Comparison of ENCODE assay signal across 1 cellular context in the genomic region with DNA sequence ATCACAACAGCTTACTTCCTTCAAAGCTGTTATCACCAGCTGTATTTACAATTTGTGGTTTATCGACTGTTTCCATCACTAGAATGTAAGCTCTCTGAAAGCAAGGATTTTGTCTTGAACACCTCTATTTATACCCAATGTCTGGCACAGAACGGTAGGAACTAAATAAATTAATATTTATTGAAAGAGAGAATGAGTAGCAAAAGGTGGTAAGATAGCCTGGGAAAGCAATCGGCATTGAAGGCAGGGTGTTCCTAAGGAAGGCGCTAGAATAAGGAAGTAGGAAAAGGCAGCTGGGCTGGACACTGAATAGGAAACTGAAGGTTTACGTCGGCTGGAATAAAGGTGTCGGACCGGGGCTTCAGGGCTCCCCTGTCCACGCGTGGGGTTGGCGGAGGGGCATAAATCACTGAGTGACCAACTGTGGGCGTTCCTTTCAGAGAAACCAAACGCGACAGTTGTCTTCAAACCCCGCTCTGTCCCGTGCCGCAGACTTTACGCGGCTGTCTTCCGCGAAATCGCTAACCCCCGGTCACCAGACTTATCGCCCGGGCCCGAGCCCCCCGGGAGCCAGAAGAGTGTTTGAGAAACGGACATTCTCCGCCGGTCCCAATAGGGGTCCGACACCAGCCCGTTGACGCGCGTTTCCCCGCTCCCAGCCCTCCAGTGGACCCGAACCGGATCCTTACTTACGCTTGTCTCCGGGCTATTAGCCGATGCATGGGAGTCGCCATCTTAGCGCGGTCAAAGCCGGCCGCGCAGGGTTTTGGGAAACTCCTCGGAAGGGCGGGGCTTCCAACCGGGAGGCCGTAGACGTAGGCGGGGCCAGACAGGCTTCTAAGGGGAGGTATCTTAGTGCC.
A peak's percentile ranks its signal among the peaks of the same experiment; 100 is the strongest.
TF ChIP-seq lines count a peak whose summit lies in the region.

ZCCHC10 (minus strand) TSS at position 746 of the 860 bp plus-strand sequence; CDS start at position 734, 12 bp downstream.

TF ChIP-seq in K562, 482 proteins besides CTCF, POLR2A, EP300 and RAD21 (continued from another document):
- TF ChIP-seq RNF219 (CRISPR knock-in tag; IDR thresholded peaks at IDR 0.05): no peak
- peak; percentile 31; the same call in 1 of the 2 replicates for TF ChIP-seq HLTF (IDR thresholded peaks at IDR 0.05)
- peak; percentile 95 for TF ChIP-seq TAF9B (IDR thresholded peaks at IDR 0.05; ENCODE audit: partially characterized antibody)
- 0 out of 2 replicates have a peak, but pooled peaks have one; percentile 40 for TF ChIP-seq ZNF561 (CRISPR knock-in tag; conservative IDR thresholded peaks at IDR 0.05)
- no peak for TF ChIP-seq ZNF551 (CRISPR knock-in tag; IDR thresholded peaks at IDR 0.05)
- 0 out of 2 replicates have a peak, but pooled peaks have one; percentile 63 for TF ChIP-seq SMAD3 (CRISPR knock-in tag; conservative IDR thresholded peaks at IDR 0.05)
- TF ChIP-seq TBP (optimal IDR thresholded peaks at IDR 0.05; ENCODE audit: low read depth, low read length): peak; percentile 95
- TF ChIP-seq GABPA (tag; conservative IDR thresholded peaks at IDR 0.05; ENCODE audit: low read depth): peak; percentile 64
- TF ChIP-seq RBFOX2 (IDR thresholded peaks at IDR 0.05; ENCODE audit: low read depth, low read length): peak; percentile 97
- TF ChIP-seq ILF3 (IDR thresholded peaks at IDR 0.05; ENCODE audit: borderline replicate concordance): no peak
- no peak for TF ChIP-seq ZFP1 (CRISPR knock-in tag; IDR thresholded peaks at IDR 0.05)
- TF ChIP-seq CBX2 (IDR thresholded peaks at IDR 0.05; ENCODE audit: insufficient read depth, low read length, poor library complexity, severe bottlenecking): no peak
- 0 out of 2 replicates have a peak, but pooled peaks have one; percentile 33 for TF ChIP-seq ZNF224 (CRISPR knock-in tag; IDR thresholded peaks at IDR 0.05)
- TF ChIP-seq, protein P1, sequence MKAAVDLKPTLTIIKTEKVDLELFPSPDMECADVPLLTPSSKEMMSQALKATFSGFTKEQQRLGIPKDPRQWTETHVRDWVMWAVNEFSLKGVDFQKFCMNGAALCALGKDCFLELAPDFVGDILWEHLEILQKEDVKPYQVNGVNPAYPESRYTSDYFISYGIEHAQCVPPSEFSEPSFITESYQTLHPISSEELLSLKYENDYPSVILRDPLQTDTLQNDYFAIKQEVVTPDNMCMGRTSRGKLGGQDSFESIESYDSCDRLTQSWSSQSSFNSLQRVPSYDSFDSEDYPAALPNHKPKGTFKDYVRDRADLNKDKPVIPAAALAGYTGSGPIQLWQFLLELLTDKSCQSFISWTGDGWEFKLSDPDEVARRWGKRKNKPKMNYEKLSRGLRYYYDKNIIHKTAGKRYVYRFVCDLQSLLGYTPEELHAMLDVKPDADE (conservative IDR thresholded peaks at IDR 0.05; ENCODE audit: control insufficient read depth, low read depth, low read length): 0 out of 2 replicates have a peak, but pooled peaks have one; percentile 46
- peak; percentile 56 for TF ChIP-seq TOE1 (IDR thresholded peaks at IDR 0.05; ENCODE audit: borderline replicate concordance)
- no peak for TF ChIP-seq TOE1 (CRISPR knock-in tag; IDR thresholded peaks at IDR 0.05; ENCODE audit: borderline replicate concordance, low read depth)
- TF ChIP-seq ARNT (IDR thresholded peaks at IDR 0.05): no peak
- TF ChIP-seq, protein P2, sequence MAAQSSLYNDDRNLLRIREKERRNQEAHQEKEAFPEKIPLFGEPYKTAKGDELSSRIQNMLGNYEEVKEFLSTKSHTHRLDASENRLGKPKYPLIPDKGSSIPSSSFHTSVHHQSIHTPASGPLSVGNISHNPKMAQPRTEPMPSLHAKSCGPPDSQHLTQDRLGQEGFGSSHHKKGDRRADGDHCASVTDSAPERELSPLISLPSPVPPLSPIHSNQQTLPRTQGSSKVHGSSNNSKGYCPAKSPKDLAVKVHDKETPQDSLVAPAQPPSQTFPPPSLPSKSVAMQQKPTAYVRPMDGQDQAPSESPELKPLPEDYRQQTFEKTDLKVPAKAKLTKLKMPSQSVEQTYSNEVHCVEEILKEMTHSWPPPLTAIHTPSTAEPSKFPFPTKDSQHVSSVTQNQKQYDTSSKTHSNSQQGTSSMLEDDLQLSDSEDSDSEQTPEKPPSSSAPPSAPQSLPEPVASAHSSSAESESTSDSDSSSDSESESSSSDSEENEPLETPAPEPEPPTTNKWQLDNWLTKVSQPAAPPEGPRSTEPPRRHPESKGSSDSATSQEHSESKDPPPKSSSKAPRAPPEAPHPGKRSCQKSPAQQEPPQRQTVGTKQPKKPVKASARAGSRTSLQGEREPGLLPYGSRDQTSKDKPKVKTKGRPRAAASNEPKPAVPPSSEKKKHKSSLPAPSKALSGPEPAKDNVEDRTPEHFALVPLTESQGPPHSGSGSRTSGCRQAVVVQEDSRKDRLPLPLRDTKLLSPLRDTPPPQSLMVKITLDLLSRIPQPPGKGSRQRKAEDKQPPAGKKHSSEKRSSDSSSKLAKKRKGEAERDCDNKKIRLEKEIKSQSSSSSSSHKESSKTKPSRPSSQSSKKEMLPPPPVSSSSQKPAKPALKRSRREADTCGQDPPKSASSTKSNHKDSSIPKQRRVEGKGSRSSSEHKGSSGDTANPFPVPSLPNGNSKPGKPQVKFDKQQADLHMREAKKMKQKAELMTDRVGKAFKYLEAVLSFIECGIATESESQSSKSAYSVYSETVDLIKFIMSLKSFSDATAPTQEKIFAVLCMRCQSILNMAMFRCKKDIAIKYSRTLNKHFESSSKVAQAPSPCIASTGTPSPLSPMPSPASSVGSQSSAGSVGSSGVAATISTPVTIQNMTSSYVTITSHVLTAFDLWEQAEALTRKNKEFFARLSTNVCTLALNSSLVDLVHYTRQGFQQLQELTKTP (IDR thresholded peaks at IDR 0.05; ENCODE audit: low read depth in 1 of 2, partially characterized antibody in 2 of 2): peak in 1 of 2 experiments; percentile 63
- no peak for TF ChIP-seq ZNF655 (CRISPR knock-in tag; IDR thresholded peaks at IDR 0.05)
- TF ChIP-seq MTA1 (IDR thresholded peaks at IDR 0.05; ENCODE audit: borderline replicate concordance): no peak
- TF ChIP-seq SAFB2 (IDR thresholded peaks at IDR 0.05; ENCODE audit: borderline replicate concordance, low read depth, low read length, severe bottlenecking): no peak
- no peak for TF ChIP-seq HDAC3 (IDR thresholded peaks at IDR 0.05; ENCODE audit: borderline replicate concordance, partially characterized antibody)
- TF ChIP-seq ZBTB7A (IDR thresholded peaks at IDR 0.05; ENCODE audit: borderline replicate concordance, control insufficient read depth, low read depth, low read length): 0 out of 2 replicates have a peak, but pooled peaks have one; percentile 55
- TF ChIP-seq ZNF639 (CRISPR knock-in tag; conservative IDR thresholded peaks at IDR 0.05 in 1 of 2, IDR thresholded peaks at IDR 0.05 in 1 of 2): peak in 1 of 2 experiments; percentile 90; a peak in 2 of 4 replicates
- 0 out of 2 replicates have a peak, but pooled peaks have one; percentile 43 for TF ChIP-seq LCOR (CRISPR knock-in tag; IDR thresholded peaks at IDR 0.05)
- peak; percentile 81 for TF ChIP-seq SP1 (CRISPR knock-in tag; IDR thresholded peaks at IDR 0.05)
- no peak for TF ChIP-seq ZNF75A (CRISPR knock-in tag; IDR thresholded peaks at IDR 0.05)
- peak; percentile 48; the same call in 1 of the 2 replicates for TF ChIP-seq FOXJ2 (tag; IDR thresholded peaks at IDR 0.05)
- TF ChIP-seq GTF2A2 (tag; IDR thresholded peaks at IDR 0.05): peak; percentile 63; the same call in 1 of the 2 replicates
- peak; percentile 41; the same call in 1 of the 2 replicates for TF ChIP-seq CREB3L1 (IDR thresholded peaks at IDR 0.05; ENCODE audit: borderline replicate concordance, low read depth)
- 0 out of 2 replicates have a peak, but pooled peaks have one; percentile 12 for TF ChIP-seq FOXM1 (IDR thresholded peaks at IDR 0.05; ENCODE audit: low read depth)
- no peak for TF ChIP-seq FOXM1 (CRISPR knock-in tag; IDR thresholded peaks at IDR 0.05; ENCODE audit: low read depth)
- peak; percentile 71 for TF ChIP-seq ZNF311 (CRISPR knock-in tag; IDR thresholded peaks at IDR 0.05)
- no peak for TF ChIP-seq NCOA2 (IDR thresholded peaks at IDR 0.05; ENCODE audit: partially characterized antibody in 2 of 2)
- TF ChIP-seq BACH1 (tag; IDR thresholded peaks at IDR 0.05): no peak
- no peak for TF ChIP-seq ZBTB1 (CRISPR knock-in tag; IDR thresholded peaks at IDR 0.05; ENCODE audit: borderline replicate concordance, low read depth)
- peak; percentile 59; the same call in 1 of the 2 replicates for TF ChIP-seq ZNF644 (tag; IDR thresholded peaks at IDR 0.05; ENCODE audit: low read depth)
- TF ChIP-seq L3MBTL2 (IDR thresholded peaks at IDR 0.05): peak; percentile 76; the same call in 1 of the 2 replicates
- TF ChIP-seq DPF2 (IDR thresholded peaks at IDR 0.05): peak; percentile 64
- TF ChIP-seq ETV1 (tag; conservative IDR thresholded peaks at IDR 0.05; ENCODE audit: low read depth): peak; percentile 81
- no peak for TF ChIP-seq SMARCA5 (IDR thresholded peaks at IDR 0.05)
- no peak for TF ChIP-seq POLR2AphosphoS2 (IDR thresholded peaks at IDR 0.05; ENCODE audit: low read length)
- peak; percentile 70; the same call in 1 of the 2 replicates for TF ChIP-seq ATF7 (IDR thresholded peaks at IDR 0.05)
- TF ChIP-seq REST (CRISPR knock-in tag; IDR thresholded peaks at IDR 0.05; ENCODE audit: low read depth): 0 out of 2 replicates have a peak, but pooled peaks have one; percentile 67
- TF ChIP-seq GTF2F1 (IDR thresholded peaks at IDR 0.05; ENCODE audit: low read depth, low read length): 0 out of 2 replicates have a peak, but pooled peaks have one; percentile 24
- no peak for TF ChIP-seq NFYB (IDR thresholded peaks at IDR 0.05; ENCODE audit: extremely low read depth, insufficient read length)
- TF ChIP-seq CBFA2T3 (IDR thresholded peaks at IDR 0.05): no peak
- TF ChIP-seq NFE2L1 (tag; IDR thresholded peaks at IDR 0.05; ENCODE audit: borderline replicate concordance, low read depth): no peak
- no peak for TF ChIP-seq BRD4 (IDR thresholded peaks at IDR 0.05)
- no peak for TF ChIP-seq ZNF146 (CRISPR knock-in tag; IDR thresholded peaks at IDR 0.05; ENCODE audit: unreplicated experiment)
